ENCODE assay signal across 1 cellular context in the genomic region with DNA sequence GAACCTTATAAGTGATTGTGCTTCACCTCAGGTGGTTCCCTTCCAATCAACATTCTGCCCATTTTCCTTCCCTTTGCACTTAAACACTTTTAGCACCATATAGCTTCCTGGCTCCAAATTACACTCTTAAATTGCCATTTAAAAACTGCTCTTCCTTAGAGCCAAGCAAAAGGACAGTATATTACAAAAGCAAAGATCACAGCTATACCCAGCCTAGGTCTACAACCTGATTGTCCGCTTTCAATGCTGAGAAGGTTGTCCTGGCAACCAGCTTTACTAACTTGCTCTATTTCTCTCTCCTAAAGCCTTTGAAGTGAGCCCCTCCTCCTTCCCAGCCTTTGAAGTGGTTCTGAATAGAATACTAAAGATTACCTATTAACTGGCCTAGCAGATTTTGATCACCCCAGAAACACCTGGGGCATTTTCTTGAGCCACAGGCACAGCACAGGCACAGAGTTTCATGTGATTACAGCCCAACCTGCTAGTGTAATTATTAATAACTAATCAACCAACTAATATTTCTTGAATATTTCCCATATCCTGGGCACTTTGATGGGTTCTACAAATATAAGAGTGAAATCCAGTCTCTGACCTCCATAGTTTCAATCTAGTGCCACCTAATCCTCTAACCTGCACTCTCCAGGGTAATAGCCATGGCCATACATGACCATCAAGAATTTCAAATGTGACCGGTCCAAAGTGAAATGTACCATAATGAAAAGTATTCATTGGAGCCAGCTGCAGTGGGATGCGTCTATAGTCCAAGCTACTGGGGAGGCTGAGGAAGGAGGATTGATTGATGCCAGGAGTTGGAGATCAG.
TF ChIP-seq lines count a peak whose summit lies in the region.

No MANE protein-coding gene starts in this region.

TF ChIP-seq in HepG2, 621 proteins besides CTCF, POLR2A, EP300 and RAD21 (continued from another document and continues in another):
- TF ChIP-seq, protein P1, sequence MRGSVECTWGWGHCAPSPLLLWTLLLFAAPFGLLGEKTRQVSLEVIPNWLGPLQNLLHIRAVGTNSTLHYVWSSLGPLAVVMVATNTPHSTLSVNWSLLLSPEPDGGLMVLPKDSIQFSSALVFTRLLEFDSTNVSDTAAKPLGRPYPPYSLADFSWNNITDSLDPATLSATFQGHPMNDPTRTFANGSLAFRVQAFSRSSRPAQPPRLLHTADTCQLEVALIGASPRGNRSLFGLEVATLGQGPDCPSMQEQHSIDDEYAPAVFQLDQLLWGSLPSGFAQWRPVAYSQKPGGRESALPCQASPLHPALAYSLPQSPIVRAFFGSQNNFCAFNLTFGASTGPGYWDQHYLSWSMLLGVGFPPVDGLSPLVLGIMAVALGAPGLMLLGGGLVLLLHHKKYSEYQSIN (CRISPR knock-in tag; IDR thresholded peaks at IDR 0.05; ENCODE audit: borderline replicate concordance) = no peak
- TF ChIP-seq, protein P2, sequence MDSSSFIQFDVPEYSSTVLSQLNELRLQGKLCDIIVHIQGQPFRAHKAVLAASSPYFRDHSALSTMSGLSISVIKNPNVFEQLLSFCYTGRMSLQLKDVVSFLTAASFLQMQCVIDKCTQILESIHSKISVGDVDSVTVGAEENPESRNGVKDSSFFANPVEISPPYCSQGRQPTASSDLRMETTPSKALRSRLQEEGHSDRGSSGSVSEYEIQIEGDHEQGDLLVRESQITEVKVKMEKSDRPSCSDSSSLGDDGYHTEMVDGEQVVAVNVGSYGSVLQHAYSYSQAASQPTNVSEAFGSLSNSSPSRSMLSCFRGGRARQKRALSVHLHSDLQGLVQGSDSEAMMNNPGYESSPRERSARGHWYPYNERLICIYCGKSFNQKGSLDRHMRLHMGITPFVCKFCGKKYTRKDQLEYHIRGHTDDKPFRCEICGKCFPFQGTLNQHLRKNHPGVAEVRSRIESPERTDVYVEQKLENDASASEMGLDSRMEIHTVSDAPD (CRISPR knock-in tag; IDR thresholded peaks at IDR 0.05) = peak; percentile 45; the same call in 1 of the 2 replicates
- no peak for TF ChIP-seq PTBP1 (IDR thresholded peaks at IDR 0.05; ENCODE audit: low read depth, low read length, poor library complexity, severe bottlenecking)
- TF ChIP-seq, protein P3, sequence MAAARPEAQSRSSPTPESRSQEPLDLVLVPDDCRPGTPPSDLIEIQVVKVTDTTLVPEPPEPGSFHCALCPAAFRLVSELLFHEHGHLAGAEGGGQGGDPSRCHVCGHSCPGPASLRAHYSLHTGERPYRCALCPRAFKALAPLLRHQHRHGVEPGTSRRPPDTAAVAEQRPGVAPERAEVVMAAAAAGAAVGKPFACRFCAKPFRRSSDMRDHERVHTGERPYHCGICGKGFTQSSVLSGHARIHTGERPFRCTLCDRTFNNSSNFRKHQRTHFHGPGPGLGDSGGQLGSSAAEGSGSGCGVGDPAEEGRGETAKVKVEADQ (CRISPR knock-in tag; IDR thresholded peaks at IDR 0.05; ENCODE audit: borderline replicate concordance) = peak; percentile 70; the same call in 1 of the 2 replicates
- TF ChIP-seq KAT2B (IDR thresholded peaks at IDR 0.05; ENCODE audit: borderline replicate concordance, low read depth, low read length) = no peak
- TF ChIP-seq ZNF652 (CRISPR knock-in tag; IDR thresholded peaks at IDR 0.05; ENCODE audit: borderline replicate concordance, low read depth) = peak; percentile 61; the same call in 1 of the 2 replicates
- TF ChIP-seq NR1H2 (CRISPR knock-in tag; IDR thresholded peaks at IDR 0.05; ENCODE audit: borderline replicate concordance, low read depth) = no peak
- no peak for TF ChIP-seq ZNF607 (CRISPR knock-in tag; IDR thresholded peaks at IDR 0.05; ENCODE audit: borderline replicate concordance)
- TF ChIP-seq SAFB2 (CRISPR knock-in tag; IDR thresholded peaks at IDR 0.05; ENCODE audit: borderline replicate concordance, low read depth) = no peak
- no peak for TF ChIP-seq ZNF530 (CRISPR knock-in tag; IDR thresholded peaks at IDR 0.05; ENCODE audit: low read depth)
- TF ChIP-seq ZSCAN9 (CRISPR knock-in tag; IDR thresholded peaks at IDR 0.05; ENCODE audit: borderline replicate concordance) = 0 out of 2 replicates have a peak, but pooled peaks have one; percentile 67
- TF ChIP-seq, protein P4, sequence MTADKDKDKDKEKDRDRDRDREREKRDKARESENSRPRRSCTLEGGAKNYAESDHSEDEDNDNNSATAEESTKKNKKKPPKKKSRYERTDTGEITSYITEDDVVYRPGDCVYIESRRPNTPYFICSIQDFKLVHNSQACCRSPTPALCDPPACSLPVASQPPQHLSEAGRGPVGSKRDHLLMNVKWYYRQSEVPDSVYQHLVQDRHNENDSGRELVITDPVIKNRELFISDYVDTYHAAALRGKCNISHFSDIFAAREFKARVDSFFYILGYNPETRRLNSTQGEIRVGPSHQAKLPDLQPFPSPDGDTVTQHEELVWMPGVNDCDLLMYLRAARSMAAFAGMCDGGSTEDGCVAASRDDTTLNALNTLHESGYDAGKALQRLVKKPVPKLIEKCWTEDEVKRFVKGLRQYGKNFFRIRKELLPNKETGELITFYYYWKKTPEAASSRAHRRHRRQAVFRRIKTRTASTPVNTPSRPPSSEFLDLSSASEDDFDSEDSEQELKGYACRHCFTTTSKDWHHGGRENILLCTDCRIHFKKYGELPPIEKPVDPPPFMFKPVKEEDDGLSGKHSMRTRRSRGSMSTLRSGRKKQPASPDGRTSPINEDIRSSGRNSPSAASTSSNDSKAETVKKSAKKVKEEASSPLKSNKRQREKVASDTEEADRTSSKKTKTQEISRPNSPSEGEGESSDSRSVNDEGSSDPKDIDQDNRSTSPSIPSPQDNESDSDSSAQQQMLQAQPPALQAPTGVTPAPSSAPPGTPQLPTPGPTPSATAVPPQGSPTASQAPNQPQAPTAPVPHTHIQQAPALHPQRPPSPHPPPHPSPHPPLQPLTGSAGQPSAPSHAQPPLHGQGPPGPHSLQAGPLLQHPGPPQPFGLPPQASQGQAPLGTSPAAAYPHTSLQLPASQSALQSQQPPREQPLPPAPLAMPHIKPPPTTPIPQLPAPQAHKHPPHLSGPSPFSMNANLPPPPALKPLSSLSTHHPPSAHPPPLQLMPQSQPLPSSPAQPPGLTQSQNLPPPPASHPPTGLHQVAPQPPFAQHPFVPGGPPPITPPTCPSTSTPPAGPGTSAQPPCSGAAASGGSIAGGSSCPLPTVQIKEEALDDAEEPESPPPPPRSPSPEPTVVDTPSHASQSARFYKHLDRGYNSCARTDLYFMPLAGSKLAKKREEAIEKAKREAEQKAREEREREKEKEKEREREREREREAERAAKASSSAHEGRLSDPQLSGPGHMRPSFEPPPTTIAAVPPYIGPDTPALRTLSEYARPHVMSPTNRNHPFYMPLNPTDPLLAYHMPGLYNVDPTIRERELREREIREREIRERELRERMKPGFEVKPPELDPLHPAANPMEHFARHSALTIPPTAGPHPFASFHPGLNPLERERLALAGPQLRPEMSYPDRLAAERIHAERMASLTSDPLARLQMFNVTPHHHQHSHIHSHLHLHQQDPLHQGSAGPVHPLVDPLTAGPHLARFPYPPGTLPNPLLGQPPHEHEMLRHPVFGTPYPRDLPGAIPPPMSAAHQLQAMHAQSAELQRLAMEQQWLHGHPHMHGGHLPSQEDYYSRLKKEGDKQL (CRISPR knock-in tag; IDR thresholded peaks at IDR 0.05; ENCODE audit: low read depth) = peak; percentile 45; the same call in 1 of the 2 replicates
- no peak for TF ChIP-seq NFYB (CRISPR knock-in tag; IDR thresholded peaks at IDR 0.05)
- TF ChIP-seq, protein P5, sequence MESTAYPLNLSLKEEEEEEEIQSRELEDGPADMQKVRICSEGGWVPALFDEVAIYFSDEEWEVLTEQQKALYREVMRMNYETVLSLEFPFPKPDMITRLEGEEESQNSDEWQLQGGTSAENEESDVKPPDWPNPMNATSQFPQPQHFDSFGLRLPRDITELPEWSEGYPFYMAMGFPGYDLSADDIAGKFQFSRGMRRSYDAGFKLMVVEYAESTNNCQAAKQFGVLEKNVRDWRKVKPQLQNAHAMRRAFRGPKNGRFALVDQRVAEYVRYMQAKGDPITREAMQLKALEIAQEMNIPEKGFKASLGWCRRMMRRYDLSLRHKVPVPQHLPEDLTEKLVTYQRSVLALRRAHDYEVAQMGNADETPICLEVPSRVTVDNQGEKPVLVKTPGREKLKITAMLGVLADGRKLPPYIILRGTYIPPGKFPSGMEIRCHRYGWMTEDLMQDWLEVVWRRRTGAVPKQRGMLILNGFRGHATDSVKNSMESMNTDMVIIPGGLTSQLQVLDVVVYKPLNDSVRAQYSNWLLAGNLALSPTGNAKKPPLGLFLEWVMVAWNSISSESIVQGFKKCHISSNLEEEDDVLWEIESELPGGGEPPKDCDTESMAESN (CRISPR knock-in tag; conservative IDR thresholded peaks at IDR 0.05) = no peak
- no peak for TF ChIP-seq ZNF766 (CRISPR knock-in tag; IDR thresholded peaks at IDR 0.05; ENCODE audit: borderline replicate concordance)
- TF ChIP-seq, protein P6, sequence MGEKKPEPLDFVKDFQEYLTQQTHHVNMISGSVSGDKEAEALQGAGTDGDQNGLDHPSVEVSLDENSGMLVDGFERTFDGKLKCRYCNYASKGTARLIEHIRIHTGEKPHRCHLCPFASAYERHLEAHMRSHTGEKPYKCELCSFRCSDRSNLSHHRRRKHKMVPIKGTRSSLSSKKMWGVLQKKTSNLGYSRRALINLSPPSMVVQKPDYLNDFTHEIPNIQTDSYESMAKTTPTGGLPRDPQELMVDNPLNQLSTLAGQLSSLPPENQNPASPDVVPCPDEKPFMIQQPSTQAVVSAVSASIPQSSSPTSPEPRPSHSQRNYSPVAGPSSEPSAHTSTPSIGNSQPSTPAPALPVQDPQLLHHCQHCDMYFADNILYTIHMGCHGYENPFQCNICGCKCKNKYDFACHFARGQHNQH (CRISPR knock-in tag; IDR thresholded peaks at IDR 0.05) = peak; percentile 96
- no peak for TF ChIP-seq ZNF230 (CRISPR knock-in tag; IDR thresholded peaks at IDR 0.05)
- TF ChIP-seq, protein P7, sequence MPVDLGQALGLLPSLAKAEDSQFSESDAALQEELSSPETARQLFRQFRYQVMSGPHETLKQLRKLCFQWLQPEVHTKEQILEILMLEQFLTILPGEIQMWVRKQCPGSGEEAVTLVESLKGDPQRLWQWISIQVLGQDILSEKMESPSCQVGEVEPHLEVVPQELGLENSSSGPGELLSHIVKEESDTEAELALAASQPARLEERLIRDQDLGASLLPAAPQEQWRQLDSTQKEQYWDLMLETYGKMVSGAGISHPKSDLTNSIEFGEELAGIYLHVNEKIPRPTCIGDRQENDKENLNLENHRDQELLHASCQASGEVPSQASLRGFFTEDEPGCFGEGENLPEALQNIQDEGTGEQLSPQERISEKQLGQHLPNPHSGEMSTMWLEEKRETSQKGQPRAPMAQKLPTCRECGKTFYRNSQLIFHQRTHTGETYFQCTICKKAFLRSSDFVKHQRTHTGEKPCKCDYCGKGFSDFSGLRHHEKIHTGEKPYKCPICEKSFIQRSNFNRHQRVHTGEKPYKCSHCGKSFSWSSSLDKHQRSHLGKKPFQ (CRISPR knock-in tag; IDR thresholded peaks at IDR 0.05; ENCODE audit: insufficient replicate concordance) = peak; percentile 34
- peak; percentile 87 for TF ChIP-seq PHF21A (CRISPR knock-in tag; IDR thresholded peaks at IDR 0.05)
- TF ChIP-seq XRCC5 (optimal IDR thresholded peaks at IDR 0.05; ENCODE audit: low read length) = no peak
- TF ChIP-seq NR2F6 (IDR thresholded peaks at IDR 0.05) = peak; percentile 83
- peak; percentile 76 for TF ChIP-seq NR2F6 (CRISPR knock-in tag; IDR thresholded peaks at IDR 0.05)
- TF ChIP-seq HNRNPLL (IDR thresholded peaks at IDR 0.05; ENCODE audit: low read depth, low read length, poor library complexity, severe bottlenecking) = no peak
- TF ChIP-seq ZBTB7B (CRISPR knock-in tag; IDR thresholded peaks at IDR 0.05) = no peak
- peak; percentile 88; the same call in 1 of the 2 replicates for TF ChIP-seq ZBTB20 (CRISPR knock-in tag; IDR thresholded peaks at IDR 0.05; ENCODE audit: borderline replicate concordance, low read depth)
- TF ChIP-seq, protein P8, sequence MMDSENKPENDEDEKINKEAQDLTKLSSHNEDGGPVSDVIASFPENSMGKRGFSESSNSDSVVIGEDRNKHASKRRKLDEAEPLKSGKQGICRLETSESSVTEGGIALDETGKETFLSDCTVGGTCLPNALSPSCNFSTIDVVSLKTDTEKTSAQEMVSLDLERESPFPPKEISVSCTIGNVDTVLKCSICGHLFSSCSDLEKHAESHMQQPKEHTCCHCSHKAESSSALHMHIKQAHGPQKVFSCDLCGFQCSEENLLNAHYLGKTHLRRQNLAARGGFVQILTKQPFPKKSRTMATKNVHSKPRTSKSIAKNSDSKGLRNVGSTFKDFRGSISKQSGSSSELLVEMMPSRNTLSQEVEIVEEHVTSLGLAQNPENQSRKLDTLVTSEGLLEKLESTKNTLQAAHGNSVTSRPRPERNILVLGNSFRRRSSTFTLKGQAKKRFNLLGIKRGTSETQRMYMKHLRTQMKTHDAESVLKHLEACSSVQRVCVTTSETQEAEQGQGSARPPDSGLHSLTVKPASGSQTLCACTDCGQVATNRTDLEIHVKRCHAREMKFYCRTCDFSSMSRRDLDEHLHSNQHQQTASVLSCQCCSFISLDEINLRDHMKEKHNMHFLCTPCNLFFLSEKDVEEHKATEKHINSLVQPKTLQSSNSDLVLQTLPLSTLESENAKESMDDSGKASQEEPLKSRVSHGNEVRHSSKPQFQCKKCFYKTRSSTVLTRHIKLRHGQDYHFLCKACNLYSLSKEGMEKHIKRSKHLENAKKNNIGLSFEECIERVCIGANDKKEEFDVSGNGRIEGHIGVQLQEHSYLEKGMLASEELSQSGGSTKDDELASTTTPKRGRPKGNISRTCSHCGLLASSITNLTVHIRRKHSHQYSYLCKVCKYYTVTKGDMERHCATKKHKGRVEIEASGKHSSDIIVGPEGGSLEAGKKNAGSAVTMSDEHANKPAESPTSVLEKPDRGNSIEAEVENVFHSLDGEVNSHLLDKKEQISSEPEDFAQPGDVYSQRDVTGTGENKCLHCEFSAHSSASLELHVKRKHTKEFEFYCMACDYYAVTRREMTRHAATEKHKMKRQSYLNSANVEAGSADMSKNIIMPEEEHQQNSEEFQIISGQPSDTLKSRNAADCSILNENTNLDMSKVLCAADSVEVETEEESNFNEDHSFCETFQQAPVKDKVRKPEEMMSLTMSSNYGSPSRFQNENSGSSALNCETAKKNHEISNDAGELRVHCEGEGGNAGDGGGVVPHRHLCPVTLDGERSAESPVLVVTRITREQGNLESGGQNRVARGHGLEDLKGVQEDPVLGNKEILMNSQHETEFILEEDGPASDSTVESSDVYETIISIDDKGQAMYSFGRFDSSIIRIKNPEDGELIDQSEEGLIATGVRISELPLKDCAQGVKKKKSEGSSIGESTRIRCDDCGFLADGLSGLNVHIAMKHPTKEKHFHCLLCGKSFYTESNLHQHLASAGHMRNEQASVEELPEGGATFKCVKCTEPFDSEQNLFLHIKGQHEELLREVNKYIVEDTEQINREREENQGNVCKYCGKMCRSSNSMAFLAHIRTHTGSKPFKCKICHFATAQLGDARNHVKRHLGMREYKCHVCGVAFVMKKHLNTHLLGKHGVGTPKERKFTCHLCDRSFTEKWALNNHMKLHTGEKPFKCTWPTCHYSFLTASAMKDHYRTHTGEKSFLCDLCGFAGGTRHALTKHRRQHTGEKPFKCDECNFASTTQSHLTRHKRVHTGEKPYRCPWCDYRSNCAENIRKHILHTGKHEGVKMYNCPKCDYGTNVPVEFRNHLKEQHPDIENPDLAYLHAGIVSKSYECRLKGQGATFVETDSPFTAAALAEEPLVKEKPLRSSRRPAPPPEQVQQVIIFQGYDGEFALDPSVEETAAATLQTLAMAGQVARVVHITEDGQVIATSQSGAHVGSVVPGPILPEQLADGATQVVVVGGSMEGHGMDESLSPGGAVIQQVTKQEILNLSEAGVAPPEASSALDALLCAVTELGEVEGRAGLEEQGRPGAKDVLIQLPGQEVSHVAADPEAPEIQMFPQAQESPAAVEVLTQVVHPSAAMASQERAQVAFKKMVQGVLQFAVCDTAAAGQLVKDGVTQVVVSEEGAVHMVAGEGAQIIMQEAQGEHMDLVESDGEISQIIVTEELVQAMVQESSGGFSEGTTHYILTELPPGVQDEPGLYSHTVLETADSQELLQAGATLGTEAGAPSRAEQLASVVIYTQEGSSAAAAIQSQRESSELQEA (CRISPR knock-in tag; IDR thresholded peaks at IDR 0.05; ENCODE audit: not compliant biosample characterization) = no peak
- no peak for TF ChIP-seq ZNF17 (CRISPR knock-in tag; IDR thresholded peaks at IDR 0.05)
- no peak for TF ChIP-seq RNF2 (conservative IDR thresholded peaks at IDR 0.05; ENCODE audit: low read depth)
- peak; percentile 58 for TF ChIP-seq BCL6 (CRISPR knock-in tag; IDR thresholded peaks at IDR 0.05)
- no peak for TF ChIP-seq GTF2F1 (IDR thresholded peaks at IDR 0.05; ENCODE audit: low read length)
